ENCODE assay signal across 8 cellular contexts in genomic region chr7:105521731-105522458, GRCh38. TPM values are rescaled to one million over a fixed set of nuclear protein-coding genes. Genes with fewer than 3 reads are reported as not detected.
DNase-seq lines count a peak whose midpoint lies in the region; ATAC-seq and TF ChIP-seq lines count a peak whose summit lies in the region.

A gene with protein sequence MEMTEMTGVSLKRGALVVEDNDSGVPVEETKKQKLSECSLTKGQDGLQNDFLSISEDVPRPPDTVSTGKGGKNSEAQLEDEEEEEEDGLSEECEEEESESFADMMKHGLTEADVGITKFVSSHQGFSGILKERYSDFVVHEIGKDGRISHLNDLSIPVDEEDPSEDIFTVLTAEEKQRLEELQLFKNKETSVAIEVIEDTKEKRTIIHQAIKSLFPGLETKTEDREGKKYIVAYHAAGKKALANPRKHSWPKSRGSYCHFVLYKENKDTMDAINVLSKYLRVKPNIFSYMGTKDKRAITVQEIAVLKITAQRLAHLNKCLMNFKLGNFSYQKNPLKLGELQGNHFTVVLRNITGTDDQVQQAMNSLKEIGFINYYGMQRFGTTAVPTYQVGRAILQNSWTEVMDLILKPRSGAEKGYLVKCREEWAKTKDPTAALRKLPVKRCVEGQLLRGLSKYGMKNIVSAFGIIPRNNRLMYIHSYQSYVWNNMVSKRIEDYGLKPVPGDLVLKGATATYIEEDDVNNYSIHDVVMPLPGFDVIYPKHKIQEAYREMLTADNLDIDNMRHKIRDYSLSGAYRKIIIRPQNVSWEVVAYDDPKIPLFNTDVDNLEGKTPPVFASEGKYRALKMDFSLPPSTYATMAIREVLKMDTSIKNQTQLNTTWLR (minus strand): TSS chr7:105522271. CDS start chr7:105508512, 13,759 bp downstream.

- no peaks in the 10 kb centered on the region for H3K9me3 ChIP-seq in uterus

- peak within 1 kb of the TSS; percentile 50 to 68 for H3K4me3 ChIP-seq in uterus

- TF ChIP-seq CTCF in GM13976 (IDR thresholded peaks at IDR 0.05; ENCODE audit: borderline replicate concordance, control extremely low read depth, extremely low read depth, insufficient read depth, missing control alignments): no peak
- peak in 2 of 4 experiments; percentile 7 to 16 for TF ChIP-seq CTCF in uterus (IDR thresholded peaks at IDR 0.05)

- in situ Hi-C loops in GM13976 (cut with MboI; ENCODE audit: low sequenced_read_pairs, unreplicated experiment): no loop called here

- H3K27ac ChIP-seq in uterus: peak within 1 kb of the TSS; percentile 87 to 88

- no peaks in the 10 kb centered on the region for H3K36me3 ChIP-seq in uterus

- peak; percentile 97 for DNase-seq in GM13976 (ENCODE audit: low spot score)
- peak; percentile 82 for DNase-seq in NCI-H1436 (lab: John Stamatoyannopoulos, UW)
- DNase-seq in amygdala (lab: John Stamatoyannopoulos, UW): peak; percentile 13 to 93 (median 78)
- peak; percentile 94 for DNase-seq in left ventricle myocardium superior
- DNase-seq in pulmonary artery endothelial cell (ENCODE audit: low read depth, low spot score): peak; percentile 55
- DNase-seq in uterus: peak; percentile 85 to 89

- no peaks in the 10 kb centered on the region for H3K4me1 ChIP-seq in uterus

- no peaks in the 10 kb centered on the region for H3K27me3 ChIP-seq in uterus

- TF ChIP-seq POLR2A in uterus (IDR thresholded peaks at IDR 0.05): peak; percentile 66 to 83

- intact Hi-C loops in T-helper 1 cell treated with Interleukin-12 subunit alpha and Interleukin-12 subunit beta and Interleukin-4 antibody, amounts not matched to agents 30 ng/mL and 1 ng/mL, for 36 hours (cut with micrococcal nuclease): loop anchor here (1.0 to 2.0 kb wide), 6 partner anchors 10 to 763 kb away; partner anchors contain the start of genes ATXN7L1, KMT2E, NAMPT and RINT1
- intact Hi-C loops in left ventricle myocardium superior (cut with micrococcal nuclease) (no loop called here), uterus (cut with DNase I; ENCODE audit: low total_unique reads) (no loop called here)

- ATAC-seq in HG02798 (IDR thresholded peaks at IDR 0.05; ENCODE audit: poor library complexity, unreplicated experiment): peak; percentile 88
- ATAC-seq in left ventricle myocardium superior: peak; percentile 97

RNA-seq across cellular contexts. Expression of the gene that starts here (rescaled TPM):
- total RNA-seq in T-helper 1 cell treated with Interleukin-12 subunit alpha and Interleukin-12 subunit beta and Interleukin-4 antibody, amounts not matched to agents 30 ng/mL and 1 ng/mL, for 36 hours: 14.2 and 15.1 TPM in 2 replicates
- total RNA-seq in left ventricle myocardium superior (3.7 TPM), pulmonary artery endothelial cell (29.2 and 37.9 TPM in 2 replicates), uterus (10 to 100 TPM; 11.0 to 40.9 (median 22.0) TPM)

Comparison
In these comparisons a context has a peak if more than half of its experiments do, and no peak if none do; other contexts are left out.
1. Peak in every context shown above with its lines: DNase-seq, ATAC-seq, H3K4me3 ChIP-seq and H3K27ac ChIP-seq.